ENCODE assay signal across 22 cellular contexts in the genomic region with DNA sequence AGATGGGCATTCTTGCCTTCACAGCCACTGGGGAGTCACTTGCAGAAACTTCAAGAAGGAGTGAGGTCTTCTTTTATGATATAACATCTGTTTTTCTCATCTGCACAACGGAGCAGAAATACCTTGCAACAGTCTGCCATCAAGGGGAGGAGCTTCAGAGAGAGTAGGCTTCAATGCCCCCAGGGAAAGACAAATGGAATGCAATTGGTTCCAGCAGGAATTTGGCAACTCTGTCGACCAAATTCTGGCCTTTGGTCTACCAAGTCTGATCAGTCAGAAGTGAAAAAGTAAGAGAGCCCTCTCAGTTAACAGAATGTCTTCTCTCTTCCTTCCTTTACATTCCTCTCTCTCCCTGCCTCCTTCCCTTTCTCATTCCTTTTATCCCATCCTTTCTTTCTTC.
"Had no signal": no experiment of that assay in that cellular context is flagged by ENCODE, and none has a peak within 500 bp of the region (broad histone marks: within the 10 kb centered on the region; RNA-seq: fewer than 3 reads in every experiment).

No MANE protein-coding gene starts in this region.

- H3K9me3 Mint-ChIP-seq: activated B cell treated with CpG ODN at 0.5 μM for 24 hours; activated T-cell treated with anti-CD3 and anti-CD28 coated beads, Interleukin-2, amount 50 U/mL, for 4 hours; activated T-helper 2 cell treated with anti-CD3 and anti-CD28 coated beads, Interferon-gamma antibody, Interleukin-2, Interleukin-4, amounts not matched to agents 10 μg/mL and 5 μg/mL and 100 μg/mL, durations not matched to agents 14 hours and 24 hours and 36 hours; central memory CD8-positive, alpha-beta T cell; natural killer cell treated with Interleukin-12 subunit alpha and Interleukin-12 subunit beta and Interleukin-15 and Interleukin-18, amount 100 ng/mL, for 72 hours; stimulated activated effector memory CD8-positive, alpha-beta T cell treated with anti-CD3 and anti-CD28 coated beads, Interleukin-12 subunit alpha, Interleukin-12 subunit beta, amount 100 ng/mL, for 72 hours; stimulated activated naive CD8-positive, alpha-beta T cell treated with anti-CD3 and anti-CD28 coated beads, Interleukin-15, amount 100 ng/mL, for 72 hours had no signal

- H3K4me1 ChIP-seq: colonic mucosa, esophagus squamous epithelium, foreskin keratinocyte, left ventricle myocardium inferior, suprapubic skin, tibial nerve had no signal

- H3K36me3 ChIP-seq: colonic mucosa, esophagus squamous epithelium, left ventricle myocardium inferior, suprapubic skin, tibial nerve had no signal

- DNase-seq: activated B cell treated with CpG ODN at 0.5 μM for 24 hours; activated CD4-positive, alpha-beta T cell treated with anti-CD3 and anti-CD28 coated beads for 36 hours; activated CD4-positive, alpha-beta T cell treated with anti-CD3 and anti-CD28 coated beads, Interleukin-2, amount 50 U/mL, for 48 hours; activated CD8-positive, alpha-beta memory T cell treated with anti-CD3 and anti-CD28 coated beads, Interleukin-2, amount 50 U/mL, for 48 hours; activated naive CD4-positive, alpha-beta T cell; activated T-cell treated with anti-CD3 and anti-CD28 coated beads, Interleukin-2, amount 50 U/mL, for 4 hours; colonic mucosa; esophagus squamous epithelium; foreskin keratinocyte; left ventricle myocardium inferior; retina; stimulated activated CD4-positive, alpha-beta T cell treated with anti-CD3 and anti-CD28 coated beads, Interleukin-1b, Interleukin-23, amount 100 ng/mL, for 48 hours; stimulated activated naive CD8-positive, alpha-beta T cell treated with anti-CD3 and anti-CD28 coated beads, Interleukin-15, amount 100 ng/mL, for 72 hours; T-helper 1 cell had no signal

- H3K9me3 ChIP-seq: colonic mucosa, esophagus squamous epithelium, left ventricle myocardium inferior, suprapubic skin, tibial nerve had no signal

- H3K36me3 Mint-ChIP-seq: activated naive CD8-positive, alpha-beta T cell; natural killer cell treated with Interleukin-12 subunit alpha and Interleukin-12 subunit beta and Interleukin-15 and Interleukin-18, amount 100 ng/mL, for 72 hours; stimulated activated effector memory CD8-positive, alpha-beta T cell treated with anti-CD3 and anti-CD28 coated beads, Interleukin-12 subunit alpha, Interleukin-12 subunit beta, amount 100 ng/mL, for 72 hours had no signal

- H3K27ac ChIP-seq: colonic mucosa, esophagus squamous epithelium, foreskin keratinocyte, left ventricle myocardium inferior, suprapubic skin, tibial nerve had no signal

- H3K4me1 Mint-ChIP-seq: activated B cell treated with CpG ODN at 0.5 μM for 24 hours; central memory CD8-positive, alpha-beta T cell; stimulated activated effector memory CD8-positive, alpha-beta T cell treated with anti-CD3 and anti-CD28 coated beads, Interleukin-12 subunit alpha, Interleukin-12 subunit beta, amount 100 ng/mL, for 72 hours had no signal

- H3K4me3 Mint-ChIP-seq: activated B cell treated with CpG ODN at 0.5 μM for 24 hours; activated CD4-positive, alpha-beta T cell treated with anti-CD3 and anti-CD28 coated beads for 36 hours; activated naive CD8-positive, alpha-beta T cell; activated T-cell treated with anti-CD3 and anti-CD28 coated beads, Interleukin-2, amount 50 U/mL, for 4 hours; central memory CD8-positive, alpha-beta T cell; natural killer cell treated with Interleukin-12 subunit alpha and Interleukin-12 subunit beta and Interleukin-15 and Interleukin-18, amount 100 ng/mL, for 72 hours; stimulated activated effector memory CD8-positive, alpha-beta T cell treated with anti-CD3 and anti-CD28 coated beads, Interleukin-12 subunit alpha, Interleukin-12 subunit beta, amount 100 ng/mL, for 72 hours; stimulated activated naive CD8-positive, alpha-beta T cell treated with anti-CD3 and anti-CD28 coated beads, Interleukin-15, amount 100 ng/mL, for 72 hours had no signal

- ATAC-seq: activated CD4-positive, alpha-beta T cell treated with anti-CD3 and anti-CD28 coated beads for 36 hours; activated T-cell treated with anti-CD3 and anti-CD28 coated beads, Interleukin-2, amount 50 U/mL, for 4 hours; foreskin keratinocyte; natural killer cell treated with Interleukin-12 subunit alpha and Interleukin-12 subunit beta and Interleukin-15 and Interleukin-18, amount 100 ng/mL, for 72 hours; stimulated activated effector memory CD8-positive, alpha-beta T cell treated with anti-CD3 and anti-CD28 coated beads, Interleukin-12 subunit alpha, Interleukin-12 subunit beta, amount 100 ng/mL, for 72 hours; stimulated activated naive CD8-positive, alpha-beta T cell treated with anti-CD3 and anti-CD28 coated beads, Interleukin-15, amount 100 ng/mL, for 72 hours had no signal

- H3K27ac Mint-ChIP-seq: activated B cell treated with CpG ODN at 0.5 μM for 24 hours; activated CD4-positive, alpha-beta T cell treated with anti-CD3 and anti-CD28 coated beads for 36 hours; activated naive CD8-positive, alpha-beta T cell; activated T-helper 2 cell treated with anti-CD3 and anti-CD28 coated beads, Interferon-gamma antibody, Interleukin-2, Interleukin-4, amounts not matched to agents 10 μg/mL and 5 μg/mL and 100 μg/mL, durations not matched to agents 14 hours and 24 hours and 36 hours; natural killer cell treated with Interleukin-12 subunit alpha and Interleukin-12 subunit beta and Interleukin-15 and Interleukin-18, amount 100 ng/mL, for 72 hours; progenitor cell of endocrine pancreas; stimulated activated effector memory CD8-positive, alpha-beta T cell treated with anti-CD3 and anti-CD28 coated beads, Interleukin-12 subunit alpha, Interleukin-12 subunit beta, amount 100 ng/mL, for 72 hours; stimulated activated naive CD8-positive, alpha-beta T cell treated with anti-CD3 and anti-CD28 coated beads, Interleukin-15, amount 100 ng/mL, for 72 hours had no signal

- H3K4me3 ChIP-seq: colonic mucosa, esophagus squamous epithelium, left ventricle myocardium inferior, suprapubic skin, tibial nerve had no signal

- H3K27me3 Mint-ChIP-seq: activated B cell treated with CpG ODN at 0.5 μM for 24 hours; activated naive CD8-positive, alpha-beta T cell; central memory CD8-positive, alpha-beta T cell; progenitor cell of endocrine pancreas had no signal

- H3K27me3 ChIP-seq: colonic mucosa, esophagus squamous epithelium, foreskin keratinocyte, suprapubic skin, tibial nerve had no signal
